8 cellular contexts compared by ENCODE assay signal in the genomic region with DNA sequence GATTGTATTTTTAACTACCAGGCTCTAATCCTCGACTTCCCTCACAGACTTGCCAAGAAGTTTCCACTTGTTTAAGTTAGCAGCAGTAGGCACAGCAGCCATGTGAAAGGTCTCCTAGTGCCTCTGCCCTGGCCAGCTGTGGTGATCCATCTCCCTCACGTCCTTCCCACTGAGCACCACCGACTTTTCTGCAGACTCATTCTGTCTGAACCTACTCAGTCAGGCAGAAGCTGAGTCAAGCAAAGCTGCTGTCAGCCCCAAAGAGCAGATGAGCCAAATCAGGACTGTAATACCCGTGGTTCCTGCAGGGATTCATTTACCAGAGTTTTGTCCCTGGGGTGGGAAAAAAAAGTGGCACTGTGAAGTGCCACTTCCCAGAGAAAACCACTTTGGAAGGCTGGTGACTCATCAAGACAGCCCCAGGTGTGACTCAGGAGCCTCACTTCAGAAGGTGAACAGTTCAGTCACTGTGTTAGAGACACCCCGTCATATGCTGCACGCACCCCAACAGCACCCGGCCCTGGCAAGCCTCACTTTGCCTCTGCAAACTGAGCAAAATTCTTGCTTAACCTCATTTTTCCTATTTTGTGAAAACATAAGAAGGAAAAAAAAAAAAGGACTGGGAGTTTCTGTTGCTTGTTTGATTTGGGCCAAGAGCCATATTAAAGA.
DNase-seq lines count a peak whose midpoint lies in the region; ATAC-seq and TF ChIP-seq lines count a peak whose summit lies in the region.

No MANE protein-coding gene starts in this region.

- H3K36me3 Mint-ChIP-seq in stimulated activated naive B cell treated with anti-CD40 and anti-IgM and Interleukin-4, amounts not matched to agents 10 μg/mL and 1 μg/mL and 100 μg/mL, for 72 hours, result no peaks in the 10 kb centered on the region
- no peaks in the 10 kb centered on the region for H3K36me3 Mint-ChIP-seq in activated CD8-positive, alpha-beta T cell treated with anti-CD3 and anti-CD28 coated beads for 36 hours (ENCODE audit: low read depth)

- H3K27ac Mint-ChIP-seq in stimulated activated naive B cell treated with anti-CD40 and anti-IgM and Interleukin-4, amounts not matched to agents 10 μg/mL and 1 μg/mL and 100 μg/mL, for 72 hours, result no peak overlapping the region
- H3K27ac Mint-ChIP-seq in activated CD8-positive, alpha-beta T cell treated with anti-CD3 and anti-CD28 coated beads for 36 hours, result no peak overlapping the region

- POLR2A ChIA-PET in activated CD8-positive, alpha-beta T cell treated with anti-CD3 and anti-CD28 coated beads for 36 hours (lab: Charles Lee), result no interaction called here

- CTCF ChIA-PET in activated CD8-positive, alpha-beta T cell treated with anti-CD3 and anti-CD28 coated beads for 36 hours (lab: Charles Lee), result interaction anchor here (2.4 to 4.0 kb wide), 2 partner anchors 12 to 51 kb away, joined by 7 to 25 read pairs; no protein-coding TSS in a partner anchor

- no peak overlapping the region for H3K4me3 Mint-ChIP-seq in stimulated activated naive B cell treated with anti-CD40 and anti-IgM and Interleukin-4, amounts not matched to agents 10 μg/mL and 1 μg/mL and 100 μg/mL, for 72 hours
- no peak overlapping the region for H3K4me3 Mint-ChIP-seq in activated CD8-positive, alpha-beta T cell treated with anti-CD3 and anti-CD28 coated beads for 36 hours

- H3K9me3 Mint-ChIP-seq in stimulated activated naive B cell treated with anti-CD40 and anti-IgM and Interleukin-4, amounts not matched to agents 10 μg/mL and 1 μg/mL and 100 μg/mL, for 72 hours, result no peaks in the 10 kb centered on the region
- H3K9me3 Mint-ChIP-seq in activated CD8-positive, alpha-beta T cell treated with anti-CD3 and anti-CD28 coated beads for 36 hours, result no peaks in the 10 kb centered on the region

- TF ChIP-seq CTCF in foreskin fibroblast (IDR thresholded peaks at IDR 0.05; ENCODE audit: low read depth, low read length) (no peak), WERI-Rb-1 (IDR thresholded peaks at IDR 0.05; ENCODE audit: low read depth, low read length) (no peak)
- TF ChIP-seq CTCF in activated CD8-positive, alpha-beta T cell treated with anti-CD3 and anti-CD28 coated beads for 36 hours (IDR thresholded peaks at IDR 0.05), result no peak

- H3K27me3 Mint-ChIP-seq in stimulated activated naive B cell treated with anti-CD40 and anti-IgM and Interleukin-4, amounts not matched to agents 10 μg/mL and 1 μg/mL and 100 μg/mL, for 72 hours, result peaks cover 5 to 7% of the 10 kb centered on the region in 2 donors
- H3K27me3 Mint-ChIP-seq in activated CD8-positive, alpha-beta T cell treated with anti-CD3 and anti-CD28 coated beads for 36 hours, result peaks cover 4% of the 10 kb centered on the region

- H3K27ac ChIP-seq in WERI-Rb-1, result no peak overlapping the region

- H3K4me1 Mint-ChIP-seq in stimulated activated naive B cell treated with anti-CD40 and anti-IgM and Interleukin-4, amounts not matched to agents 10 μg/mL and 1 μg/mL and 100 μg/mL, for 72 hours, result no peaks in the 10 kb centered on the region
- peaks cover 17% of the 10 kb centered on the region for H3K4me1 Mint-ChIP-seq in activated CD8-positive, alpha-beta T cell treated with anti-CD3 and anti-CD28 coated beads for 36 hours (ENCODE audit: low read depth)

- no peaks in the 10 kb centered on the region for H3K36me3 ChIP-seq in WERI-Rb-1

- H3K27me3 ChIP-seq in WERI-Rb-1 (ENCODE audit: insufficient read depth, low read depth, severe bottlenecking), result no peaks in the 10 kb centered on the region

- ATAC-seq in GM18502 (IDR thresholded peaks at IDR 0.05; ENCODE audit: poor library complexity, unreplicated experiment), result peak; percentile 23
- no peak for ATAC-seq in stimulated activated naive B cell treated with anti-CD40 and anti-IgM and Interleukin-4, amounts not matched to agents 10 μg/mL and 1 μg/mL and 100 μg/mL, for 72 hours (replicated peaks)
- no peak for ATAC-seq in activated CD8-positive, alpha-beta T cell treated with anti-CD3 and anti-CD28 coated beads for 36 hours

- H3K9me3 ChIP-seq in WERI-Rb-1 (ENCODE audit: severe bottlenecking), result no peaks in the 10 kb centered on the region

- H3K4me3 ChIP-seq in foreskin fibroblast (ENCODE audit: low read depth in 1 of 2, low read length in 2 of 2) (no peak overlapping the region), WERI-Rb-1 (ENCODE audit: low read depth, low read length) (no peak overlapping the region)

- peak; percentile 93 for DNase-seq in RKO (ENCODE audit: low spot score)
- DNase-seq in foreskin fibroblast, result peak; percentile 91 to 93
- peak; percentile 87 for DNase-seq in renal cortical epithelial cell (ENCODE audit: low read depth)
- DNase-seq in stimulated activated naive B cell treated with anti-CD40 and anti-IgM and Interleukin-4, amounts not matched to agents 10 μg/mL and 1 μg/mL and 100 μg/mL, for 72 hours, result no peak
- no peak for DNase-seq in GM19238 (ENCODE audit: insufficient read length, low spot score)
- no peak for DNase-seq in WERI-Rb-1
- no peak for DNase-seq in activated CD8-positive, alpha-beta T cell treated with anti-CD3 and anti-CD28 coated beads for 36 hours

- intact Hi-C loops in activated CD8-positive, alpha-beta T cell treated with anti-CD3 and anti-CD28 coated beads for 36 hours (cut with micrococcal nuclease), result no loop called here

Comparison
In these comparisons a context has a peak if more than half of its experiments do, and no peak if none do; other contexts are left out.
1. DNase-seq: peak in RKO (single experiment), foreskin fibroblast (2 of 2) and renal cortical epithelial cell (single experiment); none in stimulated activated naive B cell treated with anti-CD40 and anti-IgM and Interleukin-4, amounts not matched to agents 10 μg/mL and 1 μg/mL and 100 μg/mL, for 72 hours (single experiment), GM19238 (single experiment), WERI-Rb-1 (single experiment) and activated CD8-positive, alpha-beta T cell treated with anti-CD3 and anti-CD28 coated beads for 36 hours (single experiment).